In genomic region chr9:35771524-35771923, GRCh38 we compare ENCODE assay signal across 10 cellular contexts. TPM values are rescaled to one million over a fixed set of nuclear protein-coding genes. Genes with fewer than 3 reads are reported as not detected.
DNase-seq lines count a peak whose midpoint lies in the region; ATAC-seq and TF ChIP-seq lines count a peak whose summit lies in the region.
"Had no signal": no experiment of that assay in that cellular context is flagged by ENCODE, and none has a peak within 500 bp of the region (broad histone marks: within the 10 kb centered on the region; RNA-seq: fewer than 3 reads in every experiment).

No MANE protein-coding gene starts in this region.

- H3K4me1 ChIP-seq in stomach = peaks cover 10 to 36% (median 24%) of the 10 kb centered on the region in 4 donors

- no peak overlapping the region for H3K27ac Mint-ChIP-seq in activated naive CD8-positive, alpha-beta T cell treated with anti-CD3 and anti-CD28 coated beads, Interleukin-2, amount 50 U/mL, for 24 hours
- H3K27ac Mint-ChIP-seq: activated naive CD8-positive, alpha-beta T cell; progenitor cell of endocrine pancreas; stimulated activated naive CD8-positive, alpha-beta T cell treated with anti-CD3 and anti-CD28 coated beads, Interleukin-15, Interleukin-2, amounts not matched to agents 100 ng/mL and 50 ng/mL, for 24 hours had no signal

- H3K27me3 Mint-ChIP-seq in activated naive CD8-positive, alpha-beta T cell treated with anti-CD3 and anti-CD28 coated beads, Interleukin-2, amount 50 U/mL, for 24 hours = no peaks in the 10 kb centered on the region
- H3K27me3 Mint-ChIP-seq: activated naive CD8-positive, alpha-beta T cell; progenitor cell of endocrine pancreas; stimulated activated naive CD8-positive, alpha-beta T cell treated with anti-CD3 and anti-CD28 coated beads, Interleukin-15, Interleukin-2, amounts not matched to agents 100 ng/mL and 50 ng/mL, for 24 hours had no signal

- H3K4me3 ChIP-seq in stomach = peak overlapping the region in 1 of 4 donors; percentile 3

- H3K9me3 Mint-ChIP-seq in activated naive CD8-positive, alpha-beta T cell treated with anti-CD3 and anti-CD28 coated beads, Interleukin-2, amount 50 U/mL, for 24 hours = no peaks in the 10 kb centered on the region
- H3K9me3 Mint-ChIP-seq: stimulated activated naive CD8-positive, alpha-beta T cell treated with anti-CD3 and anti-CD28 coated beads, Interleukin-15, Interleukin-2, amounts not matched to agents 100 ng/mL and 50 ng/mL, for 24 hours had no signal

- peaks cover 4% of the 10 kb centered on the region for H3K4me1 Mint-ChIP-seq in activated naive CD8-positive, alpha-beta T cell treated with anti-CD3 and anti-CD28 coated beads, Interleukin-2, amount 50 U/mL, for 24 hours

- DNase-seq in NCI-H2081 treated with DMSO at 0.1 percent for 48 hours (lab: John Stamatoyannopoulos, UW) (peak; percentile 93), cerebellar cortex (ENCODE audit: low spot score) (peak; percentile 58), stomach (peak; percentile 77), globus pallidus (ENCODE audit: low spot score) (no peak)
- no peak for DNase-seq in stimulated activated CD4-positive, alpha-beta T cell treated with anti-CD3 and anti-CD28 coated beads, Interleukin-15, amount 100 ng/mL, for 24 hours
- no peak for DNase-seq in activated naive CD8-positive, alpha-beta T cell treated with anti-CD3 and anti-CD28 coated beads, Interleukin-2, amount 50 U/mL, for 24 hours
- DNase-seq: GOT3 had no signal

- intact Hi-C loops in stomach (cut with DNase I; ENCODE audit: low total_unique reads) = no loop called here

- no peak for TF ChIP-seq CTCF in stomach (IDR thresholded peaks at IDR 0.05)

- no peak for TF ChIP-seq EP300 in stomach (IDR thresholded peaks at IDR 0.05)

- no peaks in the 10 kb centered on the region for H3K36me3 ChIP-seq in stomach

- H3K4me3 Mint-ChIP-seq in activated naive CD8-positive, alpha-beta T cell treated with anti-CD3 and anti-CD28 coated beads, Interleukin-2, amount 50 U/mL, for 24 hours = no peak overlapping the region
- H3K4me3 Mint-ChIP-seq: activated naive CD8-positive, alpha-beta T cell; stimulated activated naive CD8-positive, alpha-beta T cell treated with anti-CD3 and anti-CD28 coated beads, Interleukin-15, Interleukin-2, amounts not matched to agents 100 ng/mL and 50 ng/mL, for 24 hours had no signal

- ATAC-seq in activated naive CD8-positive, alpha-beta T cell treated with anti-CD3 and anti-CD28 coated beads, Interleukin-2, amount 50 U/mL, for 24 hours = no peak

- H3K9me3 ChIP-seq in stomach = no peaks in the 10 kb centered on the region

- no peak for TF ChIP-seq POLR2A in stomach (IDR thresholded peaks at IDR 0.05)

- H3K27ac ChIP-seq in stomach = peak overlapping the region in 4 of 5 donors; percentile 62 to 78 (median 68)

- no peaks in the 10 kb centered on the region for H3K27me3 ChIP-seq in stomach

- no peaks in the 10 kb centered on the region for H3K36me3 Mint-ChIP-seq in activated naive CD8-positive, alpha-beta T cell treated with anti-CD3 and anti-CD28 coated beads, Interleukin-2, amount 50 U/mL, for 24 hours (ENCODE audit: low read depth)
- H3K36me3 Mint-ChIP-seq: activated naive CD8-positive, alpha-beta T cell had no signal

- 20 to 37% (median 29%) methylated on average over 1 of the region's 1 CpG for WGBS in stomach, 5 donors

RNA-seq across cellular contexts. Expression of gene MSMP, which starts 17.4 kb away (rescaled TPM):
- total RNA-seq in stomach = not detected
- polyA plus RNA-seq in stomach = under 1 TPM in 1 of 3 donors, not detected in 2; 0.35 TPM
- total RNA-seq: progenitor cell of endocrine pancreas had no signal

RNA-seq across cellular contexts. Expression of gene NPR2, which starts 19.9 kb away (rescaled TPM):
- 10 to 100 TPM in 3 of 5 donors, 1 to 10 TPM in 2; 3.1 to 75.5 (median 14.5) TPM for total RNA-seq in stomach
- 10 to 100 TPM in 1 of 3 donors, 1 to 10 TPM in 2; 4.0 to 11.4 (median 7.0) TPM for polyA plus RNA-seq in stomach

RNA-seq across cellular contexts. Expression of gene RGP1, which starts 22.4 kb away (rescaled TPM):
- 10 to 100 TPM in 4 of 5 donors, 1 to 10 TPM in 1; 7.0 to 21.2 (median 14.7) TPM for total RNA-seq in stomach
- 10 to 100 TPM in 1 of 3 donors, 1 to 10 TPM in 2; 3.8 to 12.8 (median 7.2) TPM for polyA plus RNA-seq in stomach

RNA-seq across cellular contexts. Expression of gene GBA2, which starts 22.5 kb away (rescaled TPM):
- 100 to 1,000 TPM in 3 of 5 donors, 10 to 100 TPM in 2; 29.8 to 210 (median 145) TPM for total RNA-seq in stomach
- 10 to 100 TPM; 26.5 to 38.9 (median 32.5) TPM for polyA plus RNA-seq in stomach

RNA-seq across cellular contexts. Expression of gene CREB3, which starts 39.1 kb away (rescaled TPM):
- 10 to 100 TPM; 33.2 to 84.0 (median 79.1) TPM for total RNA-seq in stomach
- 10 to 100 TPM; 29.4 to 40.5 (median 37.9) TPM for polyA plus RNA-seq in stomach

Comparison
In these comparisons a context has a peak if more than half of its experiments do, and no peak if none do; other contexts are left out.
1. DNase-seq: peak in NCI-H2081 treated with DMSO at 0.1 percent for 48 hours (single experiment), cerebellar cortex (single experiment) and stomach (single experiment); none in stimulated activated CD4-positive, alpha-beta T cell treated with anti-CD3 and anti-CD28 coated beads, Interleukin-15, amount 100 ng/mL, for 24 hours (single experiment), activated naive CD8-positive, alpha-beta T cell treated with anti-CD3 and anti-CD28 coated beads, Interleukin-2, amount 50 U/mL, for 24 hours (single experiment) and globus pallidus (single experiment).